In genomic region chr21:45557611-45558043, GRCh38 we compare ENCODE assay signal across 19 cellular contexts. TPM values are rescaled to one million over a fixed set of nuclear protein-coding genes. Genes with fewer than 3 reads are reported as not detected.
A peak's percentile ranks its signal among the peaks of the same experiment; 100 is the strongest.
DNase-seq lines count a peak whose midpoint lies in the region; ATAC-seq and TF ChIP-seq lines count a peak whose summit lies in the region.
"Had no signal": no experiment of that assay in that cellular context is flagged by ENCODE, and none has a peak within 500 bp of the region (broad histone marks: within the 10 kb centered on the region; RNA-seq: fewer than 3 reads in every experiment).

No MANE protein-coding gene starts in this region.

- in situ Hi-C loops in IMR-90 (cut with MboI; ENCODE audit: low sequenced_read_pairs) = loop anchor here (5.0 kb wide), 1 partner anchor 260 kb away; no protein-coding TSS in a partner anchor

- H3K4me1 ChIP-seq in IMR-90 (ENCODE audit: control insufficient read depth, insufficient read depth, low read length) = peaks cover 6% of the 10 kb centered on the region
- H3K4me1 ChIP-seq in endodermal cell (ENCODE audit: control insufficient read depth, insufficient read depth, low read length) = no peaks in the 10 kb centered on the region
- no peaks in the 10 kb centered on the region for H3K4me1 ChIP-seq in foreskin keratinocyte

- no peak for TF ChIP-seq RAD21 in IMR-90 (IDR thresholded peaks at IDR 0.05; ENCODE audit: low read length)

- H3K27me3 ChIP-seq in IMR-90 (ENCODE audit: control insufficient read depth, insufficient read depth, low read length) = no peaks in the 10 kb centered on the region; the same call in 1 of the 2 replicates
- no peaks in the 10 kb centered on the region for H3K27me3 ChIP-seq in endodermal cell (ENCODE audit: control insufficient read depth, insufficient read depth, low read length, poor library complexity, severe bottlenecking)
- peaks cover 19% of the 10 kb centered on the region for H3K27me3 ChIP-seq in foreskin keratinocyte
- H3K27me3 ChIP-seq: BLaER1 treated with 17β-estradiol and CSF1 and Interleukin-3, amounts not matched to agents 10 nM and 100 nM had no signal

- H3K23ac ChIP-seq in IMR-90 (ENCODE audit: low read depth, low read length) = no peak overlapping the region

- no peaks in the 10 kb centered on the region for H4K20me1 ChIP-seq in IMR-90 (ENCODE audit: insufficient read depth, low read length)

- peaks cover 3% of the 10 kb centered on the region; the same call in 1 of the 2 replicates for H3K9me1 ChIP-seq in IMR-90 (ENCODE audit: insufficient read depth, low read length)

- peaks cover 2% of the 10 kb centered on the region for H3K27me3 Mint-ChIP-seq in activated naive CD4-positive, alpha-beta T cell treated with anti-CD3 and anti-CD28 coated beads for 36 hours (ENCODE audit: low read depth)
- peaks cover 12% of the 10 kb centered on the region for H3K27me3 Mint-ChIP-seq in endodermal cell (ENCODE audit: insufficient read depth)

- no peak overlapping the region for H3K9ac ChIP-seq in IMR-90 (ENCODE audit: low read depth, low read length)
- no peak overlapping the region for H3K9ac ChIP-seq in endodermal cell (ENCODE audit: extremely low read depth, low read length, poor library complexity, severe bottlenecking)
- H3K9ac ChIP-seq: BLaER1 treated with 17β-estradiol and CSF1 and Interleukin-3, amounts not matched to agents 10 nM and 100 nM; GM23248 had no signal

- CTCF ChIA-PET in activated naive CD4-positive, alpha-beta T cell treated with anti-CD3 and anti-CD28 coated beads for 36 hours (lab: Charles Lee) = interaction anchor here (0.7 to 1.2 kb wide), 2 partner anchors 15 to 180 kb away, joined by 3 read pairs; no protein-coding TSS in a partner anchor
- CTCF ChIA-PET in IMR-90 (lab: Yijun Ruan, JAX) = no interaction called here

- H3K27ac ChIP-seq in IMR-90 (ENCODE audit: insufficient read depth, low read length) = no peak overlapping the region
- no peak overlapping the region for H3K27ac ChIP-seq in endodermal cell (ENCODE audit: low read depth, low read length)
- H3K27ac ChIP-seq in foreskin keratinocyte = no peak overlapping the region
- H3K27ac ChIP-seq: BLaER1 treated with 17β-estradiol and CSF1 and Interleukin-3, amounts not matched to agents 10 nM and 100 nM; GM23248; Peyer's patch had no signal

- no peak overlapping the region for H4K8ac ChIP-seq in IMR-90 (ENCODE audit: low read depth in 2 of 2, low read length in 2 of 2)

- no peak overlapping the region for H3K27ac Mint-ChIP-seq in activated naive CD4-positive, alpha-beta T cell treated with anti-CD3 and anti-CD28 coated beads for 36 hours
- no peak overlapping the region for H3K27ac Mint-ChIP-seq in endodermal cell

- no peak overlapping the region for H3K56ac ChIP-seq in IMR-90 (ENCODE audit: extremely low read depth, insufficient read depth, low read length)

- dilution Hi-C loops in IMR-90 (cut with HindIII; ENCODE audit: low sequenced_read_pairs, unreplicated experiment) = no loop called here

- no peak overlapping the region; the same call in 1 of the 2 replicates for H2AK5ac ChIP-seq in IMR-90 (ENCODE audit: low read depth, low read length)

- H3K4me1 Mint-ChIP-seq in activated naive CD4-positive, alpha-beta T cell treated with anti-CD3 and anti-CD28 coated beads for 36 hours (ENCODE audit: low read depth) = peaks cover 5% of the 10 kb centered on the region
- no peaks in the 10 kb centered on the region for H3K4me1 Mint-ChIP-seq in endodermal cell

- no peaks in the 10 kb centered on the region for H3K9me3 Mint-ChIP-seq in activated naive CD4-positive, alpha-beta T cell treated with anti-CD3 and anti-CD28 coated beads for 36 hours
- no peaks in the 10 kb centered on the region for H3K9me3 Mint-ChIP-seq in endodermal cell

- no peak overlapping the region for H3K14ac ChIP-seq in IMR-90 (replicated peaks; ENCODE audit: low read depth, low read length)

- H3K9me3 ChIP-seq in IMR-90 (ENCODE audit: control insufficient read depth, insufficient read depth, low read length) (no peaks in the 10 kb centered on the region), endodermal cell (ENCODE audit: control insufficient read depth, low read length) (no peaks in the 10 kb centered on the region)
- H3K9me3 ChIP-seq: Peyer's patch had no signal

- TF ChIP-seq POLR2A in IMR-90 (IDR thresholded peaks at IDR 0.05; ENCODE audit: low read depth, low read length) = no peak

- H3K4me2 ChIP-seq in IMR-90 (ENCODE audit: low read depth, low read length) = no peak overlapping the region

- H3K4me3 Mint-ChIP-seq in activated naive CD4-positive, alpha-beta T cell treated with anti-CD3 and anti-CD28 coated beads for 36 hours = no peak overlapping the region
- H3K4me3 Mint-ChIP-seq in endodermal cell = no peak overlapping the region

- no peak overlapping the region for H2BK120ac ChIP-seq in IMR-90 (ENCODE audit: low read depth, low read length)

- peak overlapping the region; percentile 7 for H2AFZ ChIP-seq in IMR-90 (replicated peaks; ENCODE audit: low read length, poor library complexity)
- H2AFZ ChIP-seq: GM23248 had no signal

- no peak overlapping the region for H3K18ac ChIP-seq in IMR-90 (ENCODE audit: low read depth, low read length)

- H3K36me3 Mint-ChIP-seq in activated naive CD4-positive, alpha-beta T cell treated with anti-CD3 and anti-CD28 coated beads for 36 hours (ENCODE audit: low read depth) = no peaks in the 10 kb centered on the region
- no peaks in the 10 kb centered on the region for H3K36me3 Mint-ChIP-seq in endodermal cell (ENCODE audit: low read depth)

- H3K79me1 ChIP-seq in IMR-90 (ENCODE audit: low read depth in 1 of 2, low read length in 2 of 2) = no peaks in the 10 kb centered on the region

- H3K4ac ChIP-seq in IMR-90 (ENCODE audit: low read depth, low read length) = no peak overlapping the region

- TF ChIP-seq CTCF in IMR-90 (conservative IDR thresholded peaks at IDR 0.05; ENCODE audit: low read depth, low read length) (no peak), endodermal cell (conservative IDR thresholded peaks at IDR 0.05) (no peak), foreskin keratinocyte (conservative IDR thresholded peaks at IDR 0.05) (no peak)

- H2AK9ac ChIP-seq in IMR-90 (replicated peaks; ENCODE audit: low read depth, low read length, poor library complexity) = peak overlapping the region; percentile 65

- intact Hi-C loops in activated naive CD4-positive, alpha-beta T cell treated with anti-CD3 and anti-CD28 coated beads for 36 hours (cut with micrococcal nuclease) = no loop called here
- intact Hi-C loops in IMR-90 (cut with micrococcal nuclease) (loop anchor here (5.0 kb wide), 3 partner anchors 55 to 265 kb away; partner anchors contain the start of gene PCBP3), posterior vena cava (cut with DNase I) (loop anchor here (5.0 kb wide), 3 partner anchors 265 to 415 kb away; no protein-coding TSS in a partner anchor)

- ATAC-seq in IMR-90 (ENCODE audit: low read depth) = no peak
- no peak for ATAC-seq in foreskin keratinocyte
- ATAC-seq: K562 had no signal

- no peak overlapping the region for H3K4me3 ChIP-seq in IMR-90 (ENCODE audit: insufficient read depth, low read depth, low read length)
- no peak overlapping the region for H3K4me3 ChIP-seq in endodermal cell (ENCODE audit: low read length)
- H3K4me3 ChIP-seq: BLaER1 treated with 17β-estradiol and CSF1 and Interleukin-3, amounts not matched to agents 10 nM and 100 nM; GM23248; K562; Peyer's patch had no signal

- no peak overlapping the region for H2BK15ac ChIP-seq in IMR-90 (ENCODE audit: low read depth, low read length)

- WGBS in IMR-90 (ENCODE audit: extremely low coverage in 2 of 2, insufficient read length in 1 of 2), 2 experiments = 83% methylated on average over 7 of the region's 14 CpGs; no CpG with 5 or more reads in 1 of the 2 experiments
- WGBS in endodermal cell (ENCODE audit: insufficient coverage in 1 of 2, insufficient read length in 1 of 2), 2 experiments = 94 to 98% methylated on average over 13 to 14 of the region's 14 CpGs

- H4K5ac ChIP-seq in IMR-90 (ENCODE audit: low read depth, low read length) = no peak overlapping the region

- POLR2A ChIA-PET in IMR-90 (lab: Charles Lee; ENCODE audit: unreplicated experiment) = no interaction called here

- peak; percentile 3 for DNase-seq in activated naive CD4-positive, alpha-beta T cell treated with anti-CD3 and anti-CD28 coated beads for 36 hours
- no peak for DNase-seq in activated naive CD4-positive, alpha-beta T cell treated with anti-CD3 and anti-CD28 coated beads, Interleukin-2, amount 50 U/mL, for 16 hours
- DNase-seq in IMR-90 = no peak
- peak; percentile 47 for DNase-seq in endodermal cell
- peak; percentile 66 for DNase-seq in posterior vena cava (ENCODE audit: low spot score)
- DNase-seq in activated effector memory CD4-positive, alpha-beta T cell treated with anti-CD3 and anti-CD28 coated beads, Interleukin-2, amount 50 U/mL, for 16 hours = no peak
- no peak for DNase-seq in SKM-1 (lab: John Stamatoyannopoulos, UW; ENCODE audit: unreplicated experiment)
- no peak for DNase-seq in foreskin keratinocyte
- DNase-seq: GM23248, HCEC 1CT, NCI-H1092 treated with DMSO at 0.1 percent for 48 hours, NCI-H2081, NCI-H2171 treated with DMSO at 0.1 percent for 48 hours, NCI-H446, NCI-H69, SHP77 had no signal

- no peak overlapping the region for H2BK20ac ChIP-seq in IMR-90 (ENCODE audit: low read depth, low read length)

- H4K91ac ChIP-seq in IMR-90 (ENCODE audit: insufficient read depth, low read depth, low read length) = no peak overlapping the region

- no TSS peak for BruUV-seq in IMR-90 (replicated peaks; lab: Mats Ljungman, UMichigan)

- H2BK5ac ChIP-seq in IMR-90 (ENCODE audit: low read depth, low read length, poor library complexity, severe bottlenecking) = no peak overlapping the region

- H3K36me3 ChIP-seq in IMR-90 (ENCODE audit: control insufficient read depth, insufficient read depth, low read length) (no peaks in the 10 kb centered on the region), endodermal cell (ENCODE audit: control insufficient read depth, insufficient read depth, low read length) (no peaks in the 10 kb centered on the region)
- H3K36me3 ChIP-seq: BLaER1 treated with 17β-estradiol and CSF1 and Interleukin-3, amounts not matched to agents 10 nM and 100 nM; Peyer's patch had no signal

TF ChIP-seq in IMR-90, 13 proteins besides CTCF, POLR2A, EP300 and RAD21 (continues in another document):
- TF ChIP-seq MAZ (IDR thresholded peaks at IDR 0.05; ENCODE audit: borderline replicate concordance, low read depth, low read length) = no peak
- TF ChIP-seq NFE2L2 (IDR thresholded peaks at IDR 0.05; ENCODE audit: low read depth, low read length) = no peak
- no peak for TF ChIP-seq CHD1 (IDR thresholded peaks at IDR 0.05; ENCODE audit: low read depth, low read length)
- TF ChIP-seq RCOR1 (IDR thresholded peaks at IDR 0.05; ENCODE audit: insufficient replicate concordance, low read length) = no peak

RNA-seq across cellular contexts. Expression of gene SLC19A1, which starts 15.4 kb away (rescaled TPM):
- total RNA-seq in activated naive CD4-positive, alpha-beta T cell treated with anti-CD3 and anti-CD28 coated beads for 36 hours = 10 to 100 TPM; 32.2 to 33.0 TPM
- 2.2 and 3.3 TPM in 2 replicates for total RNA-seq in IMR-90 (2012; rRNA removed)
- 16.2 and 22.6 TPM in 2 replicates for polyA plus RNA-seq in IMR-90 (2012; rRNA removed)
- 5.3 and 15.6 TPM in 2 replicates for polyA plus RNA-seq in IMR-90 (2012; cell fraction: cytosol; rRNA removed)
- 8.6 and 25.8 TPM in 2 replicates for polyA plus RNA-seq in IMR-90 (2012; cell fraction: nucleus; rRNA removed; ENCODE audit: low replicate concordance)
- total RNA-seq in endodermal cell = 10 to 100 TPM; 28.8 to 29.4 TPM
- polyA plus RNA-seq in endodermal cell (2013, experiment 1 of 2) = 19.9 TPM
- 16.4 TPM for polyA plus RNA-seq in endodermal cell (2013, experiment 2 of 2)
- total RNA-seq in posterior vena cava = 1 to 10 TPM; 4.5 to 6.5 TPM
- total RNA-seq in foreskin keratinocyte = 11.3 and 12.7 TPM in 2 replicates
- 12.1 and 14.7 TPM in 2 replicates for polyA plus RNA-seq in foreskin keratinocyte

Comparison
In these comparisons a context has a peak if more than half of its experiments do, and no peak if none do; other contexts are left out.
1. DNase-seq: peak in activated naive CD4-positive, alpha-beta T cell treated with anti-CD3 and anti-CD28 coated beads for 36 hours (single experiment), endodermal cell (single experiment) and posterior vena cava (single experiment); none in activated naive CD4-positive, alpha-beta T cell treated with anti-CD3 and anti-CD28 coated beads, Interleukin-2, amount 50 U/mL, for 16 hours (single experiment), IMR-90 (single experiment), activated effector memory CD4-positive, alpha-beta T cell treated with anti-CD3 and anti-CD28 coated beads, Interleukin-2, amount 50 U/mL, for 16 hours (single experiment), SKM-1 (single experiment) and foreskin keratinocyte (0 of 2).